9 cellular contexts compared by ENCODE assay signal in the genomic region with DNA sequence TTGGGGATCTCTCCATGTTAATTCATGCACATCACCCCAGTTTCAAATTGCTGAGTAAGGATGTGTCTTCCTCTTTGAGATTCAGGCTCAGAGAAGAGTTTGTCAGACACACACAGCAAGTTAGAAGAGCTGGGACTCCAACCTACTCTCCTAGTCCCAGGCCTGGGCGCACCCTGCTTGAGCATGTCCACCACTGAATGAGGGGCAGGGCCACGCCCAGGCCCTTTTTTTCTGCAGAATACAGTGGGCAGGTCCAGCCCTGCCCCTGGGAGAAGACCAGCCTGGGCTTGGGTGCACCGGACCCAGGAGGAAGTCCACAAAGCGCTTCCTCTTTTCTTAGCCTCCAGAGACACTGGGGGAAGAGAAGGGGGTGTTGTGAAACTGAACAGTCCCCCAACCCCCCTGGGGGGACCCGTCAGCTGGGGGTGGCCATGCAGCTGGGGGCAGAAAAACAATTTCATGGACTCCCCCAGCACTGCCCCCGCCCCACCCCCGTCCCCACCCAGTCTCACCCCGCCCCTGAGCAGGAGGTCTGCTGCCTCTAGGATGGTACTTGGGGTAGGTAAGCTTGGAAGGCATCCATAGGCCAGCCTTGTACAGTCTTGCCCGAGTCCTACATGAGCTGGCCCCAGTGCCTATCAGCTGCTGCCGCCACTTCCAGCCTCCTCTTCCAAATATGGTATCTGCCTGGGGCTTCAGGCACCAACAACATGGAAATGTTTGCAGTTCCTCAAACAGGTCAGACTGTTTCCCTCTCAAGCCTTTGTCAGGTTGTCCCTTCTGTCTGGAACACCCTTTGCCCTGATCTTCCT. TPM values are rescaled to one million over a fixed set of nuclear protein-coding genes. Genes with fewer than 3 reads are reported as not detected.
A peak's percentile ranks its signal among the peaks of the same experiment; 100 is the strongest.
DNase-seq lines count a peak whose midpoint lies in the region; TF ChIP-seq lines count a peak whose summit lies in the region.
"Had no signal": no experiment of that assay in that cellular context is flagged by ENCODE, and none has a peak within 500 bp of the region (broad histone marks: within the 10 kb centered on the region; RNA-seq: fewer than 3 reads in every experiment).

No MANE protein-coding gene starts in this region.

- H3K36me3 ChIP-seq in colonic mucosa, result no peaks in the 10 kb centered on the region
- H3K36me3 ChIP-seq in prostate gland, result no peaks in the 10 kb centered on the region
- H3K36me3 ChIP-seq in testis (ENCODE audit: low read depth, missing control alignments), result no peaks in the 10 kb centered on the region

- no peak overlapping the region for H3K9ac ChIP-seq in colonic mucosa (ENCODE audit: low read depth in 2 of 2, low read length in 2 of 2)

- H3K36me3 Mint-ChIP-seq in nephron progenitor cell (ENCODE audit: low read depth), result no peaks in the 10 kb centered on the region

- peaks cover 26% of the 10 kb centered on the region for H3K27me3 Mint-ChIP-seq in nephron progenitor cell (ENCODE audit: low read depth, poor library complexity)

- peaks cover 22% of the 10 kb centered on the region for H3K4me1 Mint-ChIP-seq in nephron progenitor cell

- intact Hi-C loops in colonic mucosa (cut with DNase I) (no loop called here), prostate gland (cut with DNase I) (no loop called here), testis (cut with DNase I; ENCODE audit: low total_unique reads) (no loop called here)

- H3K27me3 ChIP-seq in colonic mucosa, result no peaks in the 10 kb centered on the region
- H3K27me3 ChIP-seq in prostate gland (replicated peaks; ENCODE audit: insufficient read depth), result no peaks in the 10 kb centered on the region
- no peaks in the 10 kb centered on the region for H3K27me3 ChIP-seq in testis

- in situ Hi-C loops in KBM-7 (cut with MboI; ENCODE audit: low pct_unique_long_range_greater_than_20kb, low sequenced_read_pairs), result no loop called here

- TF ChIP-seq CTCF in colonic mucosa (IDR thresholded peaks at IDR 0.05), result no peak
- no peak for TF ChIP-seq CTCF in prostate gland (IDR thresholded peaks at IDR 0.05)
- no peak for TF ChIP-seq CTCF in testis (IDR thresholded peaks at IDR 0.05)
- no peak for TF ChIP-seq CTCF in nephron progenitor cell (IDR thresholded peaks at IDR 0.05)

- WGBS in prostate gland, result 41% methylated on average over 9 of the region's 10 CpGs
- WGBS in testis, 2 donors, result 86 to 89% methylated on average over 5 to 10 of the region's 10 CpGs

- H3K27ac ChIP-seq in colonic mucosa (peak overlapping the region; percentile 32), prostate gland (no peak overlapping the region), testis (no peak overlapping the region)

- no peaks in the 10 kb centered on the region for H3K9me3 Mint-ChIP-seq in nephron progenitor cell

- no peak overlapping the region for H3K27ac Mint-ChIP-seq in nephron progenitor cell

- H3K4me1 ChIP-seq in colonic mucosa (no peaks in the 10 kb centered on the region), prostate gland (replicated peaks) (no peaks in the 10 kb centered on the region), testis (no peaks in the 10 kb centered on the region)

- H3K4me3 Mint-ChIP-seq in nephron progenitor cell, result no peak overlapping the region

- H3K4me3 ChIP-seq in colonic mucosa (no peak overlapping the region), prostate gland (no peak overlapping the region), testis (no peak overlapping the region)

- DNase-seq in DMS 273 (lab: John Stamatoyannopoulos, UW; ENCODE audit: unreplicated experiment), result peak; percentile 40
- no peak for DNase-seq in DMS 273 treated with DMSO at 0.1 percent for 48 hours (lab: John Stamatoyannopoulos, UW)
- peak; percentile 86 for DNase-seq in KBM-7
- DNase-seq in colonic mucosa, result no peak
- peak; percentile 53 for DNase-seq in prostate gland (ENCODE audit: low spot score)
- DNase-seq in testis, result no peak
- no peak for DNase-seq in nephron progenitor cell
- DNase-seq in H4 (ENCODE audit: low spot score), result no peak

- H3K9me3 ChIP-seq in colonic mucosa (no peaks in the 10 kb centered on the region), prostate gland (no peaks in the 10 kb centered on the region), testis (no peaks in the 10 kb centered on the region)

- TF ChIP-seq POLR2A in prostate gland (IDR thresholded peaks at IDR 0.05), result no peak
- no peak for TF ChIP-seq POLR2A in testis (IDR thresholded peaks at IDR 0.05)

RNA-seq across cellular contexts. Expression of a gene that starts 11.7 kb away (rescaled TPM):
- total RNA-seq in colonic mucosa (1 to 10 TPM; 3.7 to 6.6 TPM), prostate gland (1 to 10 TPM; 3.1 to 6.0 TPM), testis (1 to 10 TPM; 1.3 to 4.5 TPM)
- 8.9 TPM for polyA plus RNA-seq in testis (ENCODE audit: insufficient read depth, low read depth, low replicate concordance)
- not detected in 2 replicates for total RNA-seq in H4 (2014; rRNA removed; shearing (Covaris generic))
- total RNA-seq: SK-MEL-5 had no signal

RNA-seq across cellular contexts. Expression of a gene that starts 30.1 kb away (rescaled TPM):
- total RNA-seq in colonic mucosa (1 to 10 TPM; 1.1 to 1.2 TPM), prostate gland (1 to 10 TPM; 4.6 to 5.7 TPM), testis (1 to 10 TPM; 2.7 to 3.0 TPM)
- polyA plus RNA-seq in testis (ENCODE audit: insufficient read depth, low read depth, low replicate concordance), result 3.5 TPM
- 0.04 TPM in 1 of 2 replicates, not detected in the other for total RNA-seq in H4 (2014; rRNA removed; shearing (Covaris generic))

Comparison
In these comparisons a context has a peak if more than half of its experiments do, and no peak if none do; other contexts are left out.
1. DNase-seq: peak in DMS 273 (single experiment), KBM-7 (single experiment) and prostate gland (single experiment); none in DMS 273 treated with DMSO at 0.1 percent for 48 hours (single experiment), colonic mucosa (single experiment), testis (single experiment), nephron progenitor cell (single experiment) and H4 (single experiment).